Comparison of ENCODE assay signal across 11 cellular contexts in the genomic region with DNA sequence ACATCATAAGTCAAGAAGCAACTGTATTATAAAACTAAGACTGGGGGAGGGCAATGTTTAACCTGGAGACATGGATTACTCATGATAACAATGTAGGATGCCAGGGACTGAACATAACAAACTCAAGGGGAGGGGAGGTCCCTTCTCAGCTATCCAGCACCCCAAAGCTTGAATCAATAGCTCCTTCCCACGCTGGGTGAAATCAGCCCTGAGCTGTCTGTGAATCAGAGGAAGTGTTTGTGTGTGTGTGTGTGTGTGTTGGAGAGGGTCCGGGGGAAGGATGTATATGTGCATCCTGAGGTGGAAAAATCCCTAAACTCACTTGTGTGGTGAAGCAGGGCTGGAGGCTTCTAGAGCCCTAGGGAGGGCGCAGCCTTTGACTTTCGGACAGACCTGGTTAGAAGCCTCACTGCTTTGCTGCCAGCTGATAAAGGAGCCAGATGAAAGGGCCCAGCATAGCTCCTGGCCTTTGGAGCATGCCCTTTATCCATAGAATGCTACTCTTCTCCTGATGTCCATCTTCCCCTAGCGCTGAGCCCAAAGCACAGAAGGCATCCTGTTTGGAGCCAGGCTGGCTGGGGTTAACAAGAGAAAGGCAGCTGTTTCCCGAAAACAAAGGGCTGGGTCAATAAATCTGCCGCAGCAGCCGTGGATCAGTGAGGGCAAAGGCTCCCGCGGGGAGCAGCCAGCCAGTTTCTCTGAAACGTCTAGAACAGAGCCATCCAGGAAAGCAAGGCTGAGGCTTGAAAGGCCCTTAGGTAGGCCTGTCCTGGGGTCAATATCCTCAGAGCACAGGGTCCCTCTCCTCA. TPM values are rescaled to one million over a fixed set of nuclear protein-coding genes. Genes with fewer than 3 reads are reported as not detected.
A peak's percentile ranks its signal among the peaks of the same experiment; 100 is the strongest.
DNase-seq lines count a peak whose midpoint lies in the region.
"Had no signal": no experiment of that assay in that cellular context is flagged by ENCODE, and none has a peak within 500 bp of the region (broad histone marks: within the 10 kb centered on the region; RNA-seq: fewer than 3 reads in every experiment).

No MANE protein-coding gene starts in this region.

- peak; percentile 17 for DNase-seq in activated CD4-positive, alpha-beta memory T cell treated with anti-CD3 and anti-CD28 coated beads for 36 hours
- no peak for DNase-seq in activated CD4-positive, alpha-beta memory T cell treated with anti-CD3 and anti-CD28 coated beads, Interleukin-2, amount 10 ng/mL, durations not matched to agents 7 days and 5 days
- peak; percentile 40 for DNase-seq in SHP77 treated with DMSO at 0.1 percent for 48 hours (lab: John Stamatoyannopoulos, UW)
- DNase-seq in activated gamma-delta T cell treated with Interleukin-2 at 50 U/mL for 16 hours: no peak
- DNase-seq in GM19240 (ENCODE audit: insufficient read length, low spot score): no peak
- no peak for DNase-seq in inferior parietal cortex (ENCODE audit: extremely low spot score)
- DNase-seq: activated T-cell treated with anti-CD3 and anti-CD28 coated beads, Interleukin-2, amount 50 U/mL, for 24 hours; CD4-positive, CD25-positive, alpha-beta regulatory T cell had no signal

- H3K4me1 Mint-ChIP-seq in activated CD4-positive, alpha-beta memory T cell treated with anti-CD3 and anti-CD28 coated beads for 36 hours (ENCODE audit: low read depth): no peaks in the 10 kb centered on the region
- H3K4me1 Mint-ChIP-seq in activated CD4-positive, alpha-beta memory T cell treated with anti-CD3 and anti-CD28 coated beads, Interleukin-2, amount 10 ng/mL, durations not matched to agents 7 days and 5 days: no peaks in the 10 kb centered on the region
- H3K4me1 Mint-ChIP-seq: CD4-positive, CD25-positive, alpha-beta regulatory T cell had no signal

- H3K9me3 Mint-ChIP-seq in activated CD4-positive, alpha-beta memory T cell treated with anti-CD3 and anti-CD28 coated beads for 36 hours: no peaks in the 10 kb centered on the region
- H3K9me3 Mint-ChIP-seq in activated CD4-positive, alpha-beta memory T cell treated with anti-CD3 and anti-CD28 coated beads, Interleukin-2, amount 10 ng/mL, durations not matched to agents 7 days and 5 days: no peaks in the 10 kb centered on the region
- H3K9me3 Mint-ChIP-seq: activated T-cell treated with anti-CD3 and anti-CD28 coated beads, Interleukin-2, amount 50 U/mL, for 24 hours had no signal

- H3K4me1 ChIP-seq in iPS-20b (ENCODE audit: insufficient read depth, low read length): peaks cover 11% of the 10 kb centered on the region; the same call in 1 of the 2 replicates
- peaks cover 9 to 21% (median 14%) of the 10 kb centered on the region in 5 donors for H3K4me1 ChIP-seq in subcutaneous abdominal adipose tissue (ENCODE audit: control insufficient read depth in 5 of 5, insufficient read depth in 5 of 5, low read length in 5 of 5)

- H3K9ac ChIP-seq in iPS-20b (ENCODE audit: low read depth, low read length): peak overlapping the region; percentile 44; the same call in 1 of the 2 replicates
- H3K9ac ChIP-seq in subcutaneous abdominal adipose tissue (ENCODE audit: low read length in 5 of 5): peak overlapping the region in 1 of 5 donors; percentile 3

- H3K9me3 ChIP-seq in iPS-20b (ENCODE audit: insufficient read depth, low read depth, low read length): no peaks in the 10 kb centered on the region
- H3K9me3 ChIP-seq in subcutaneous abdominal adipose tissue (ENCODE audit: control insufficient read depth in 5 of 5, low read length in 5 of 5): no peaks in the 10 kb centered on the region

- no peak overlapping the region for H3K4me3 Mint-ChIP-seq in activated CD4-positive, alpha-beta memory T cell treated with anti-CD3 and anti-CD28 coated beads for 36 hours
- no peak overlapping the region for H3K4me3 Mint-ChIP-seq in activated CD4-positive, alpha-beta memory T cell treated with anti-CD3 and anti-CD28 coated beads, Interleukin-2, amount 10 ng/mL, durations not matched to agents 7 days and 5 days
- H3K4me3 Mint-ChIP-seq: activated T-cell treated with anti-CD3 and anti-CD28 coated beads, Interleukin-2, amount 50 U/mL, for 24 hours; CD4-positive, CD25-positive, alpha-beta regulatory T cell had no signal

- H3K4me3 ChIP-seq in iPS-20b (ENCODE audit: low read length): no peak overlapping the region
- no peak overlapping the region for H3K4me3 ChIP-seq in subcutaneous abdominal adipose tissue (ENCODE audit: low read depth in 1 of 5, low read length in 5 of 5)

- POLR2A ChIA-PET in activated CD4-positive, alpha-beta memory T cell treated with anti-CD3 and anti-CD28 coated beads for 36 hours (lab: Charles Lee): no interaction called here
- POLR2A ChIA-PET in activated CD4-positive, alpha-beta memory T cell treated with anti-CD3 and anti-CD28 coated beads, Interleukin-2, amount 10 ng/mL, durations not matched to agents 7 days and 5 days (lab: Charles Lee): no interaction called here

- H3K27ac ChIP-seq in iPS-20b (ENCODE audit: low read length) (no peak overlapping the region), subcutaneous abdominal adipose tissue (ENCODE audit: low read depth, low read length) (peak overlapping the region; percentile 38)

- H3K27me3 ChIP-seq in iPS-20b (ENCODE audit: insufficient read depth, low read length) (no peaks in the 10 kb centered on the region), subcutaneous abdominal adipose tissue (ENCODE audit: control insufficient read depth in 5 of 5, insufficient read depth in 4 of 5, low read length in 5 of 5) (no peaks in the 10 kb centered on the region)

- no peaks in the 10 kb centered on the region for H3K36me3 ChIP-seq in iPS-20b (ENCODE audit: insufficient read depth, low read depth, low read length)
- H3K36me3 ChIP-seq in subcutaneous abdominal adipose tissue (ENCODE audit: control insufficient read depth in 5 of 5, insufficient read depth in 5 of 5, low read length in 5 of 5): no peaks in the 10 kb centered on the region

- no peak overlapping the region for H3K27ac Mint-ChIP-seq in activated CD4-positive, alpha-beta memory T cell treated with anti-CD3 and anti-CD28 coated beads for 36 hours
- H3K27ac Mint-ChIP-seq in activated CD4-positive, alpha-beta memory T cell treated with anti-CD3 and anti-CD28 coated beads, Interleukin-2, amount 10 ng/mL, durations not matched to agents 7 days and 5 days: no peak overlapping the region
- H3K27ac Mint-ChIP-seq: activated T-cell treated with anti-CD3 and anti-CD28 coated beads, Interleukin-2, amount 50 U/mL, for 24 hours; CD4-positive, CD25-positive, alpha-beta regulatory T cell had no signal

- CTCF ChIA-PET in activated CD4-positive, alpha-beta memory T cell treated with anti-CD3 and anti-CD28 coated beads for 36 hours (lab: Charles Lee): interaction anchor here (2.0 kb wide), 1 partner anchor 40 kb away, joined by 6 read pairs; no protein-coding TSS in a partner anchor
- CTCF ChIA-PET in activated CD4-positive, alpha-beta memory T cell treated with anti-CD3 and anti-CD28 coated beads, Interleukin-2, amount 10 ng/mL, durations not matched to agents 7 days and 5 days (lab: Charles Lee): no interaction called here

- peaks cover 5% of the 10 kb centered on the region for H3K27me3 Mint-ChIP-seq in activated CD4-positive, alpha-beta memory T cell treated with anti-CD3 and anti-CD28 coated beads for 36 hours
- H3K27me3 Mint-ChIP-seq in activated CD4-positive, alpha-beta memory T cell treated with anti-CD3 and anti-CD28 coated beads, Interleukin-2, amount 10 ng/mL, durations not matched to agents 7 days and 5 days: peaks cover 17% of the 10 kb centered on the region

- intact Hi-C loops in activated CD4-positive, alpha-beta memory T cell treated with anti-CD3 and anti-CD28 coated beads for 36 hours (cut with micrococcal nuclease): no loop called here

- no peaks in the 10 kb centered on the region for H3K36me3 Mint-ChIP-seq in activated CD4-positive, alpha-beta memory T cell treated with anti-CD3 and anti-CD28 coated beads for 36 hours
- H3K36me3 Mint-ChIP-seq in activated CD4-positive, alpha-beta memory T cell treated with anti-CD3 and anti-CD28 coated beads, Interleukin-2, amount 10 ng/mL, durations not matched to agents 7 days and 5 days (ENCODE audit: low read depth): no peaks in the 10 kb centered on the region
- H3K36me3 Mint-ChIP-seq: CD4-positive, CD25-positive, alpha-beta regulatory T cell had no signal

RNA-seq across cellular contexts. Expression of a gene that starts 35.8 kb away (rescaled TPM):
- total RNA-seq in activated CD4-positive, alpha-beta memory T cell treated with anti-CD3 and anti-CD28 coated beads for 36 hours: 10 to 100 TPM; 14.0 to 15.1 TPM
- total RNA-seq in activated CD4-positive, alpha-beta memory T cell treated with anti-CD3 and anti-CD28 coated beads, Interleukin-2, amount 10 ng/mL, durations not matched to agents 7 days and 5 days: 10 to 100 TPM in 1 of 2 experiments, 1 to 10 TPM in 1; 9.9 to 10.7 TPM

RNA-seq across cellular contexts. Expression of a gene that starts 46.7 kb away (rescaled TPM):
- 100 to 1,000 TPM; 256 to 262 TPM for total RNA-seq in activated CD4-positive, alpha-beta memory T cell treated with anti-CD3 and anti-CD28 coated beads for 36 hours
- 100 to 1,000 TPM; 135 to 137 TPM for total RNA-seq in activated CD4-positive, alpha-beta memory T cell treated with anti-CD3 and anti-CD28 coated beads, Interleukin-2, amount 10 ng/mL, durations not matched to agents 7 days and 5 days

RNA-seq across cellular contexts. Expression of a gene that starts 49.2 kb away (rescaled TPM):
- total RNA-seq in activated CD4-positive, alpha-beta memory T cell treated with anti-CD3 and anti-CD28 coated beads for 36 hours: not detected
- not detected for total RNA-seq in activated CD4-positive, alpha-beta memory T cell treated with anti-CD3 and anti-CD28 coated beads, Interleukin-2, amount 10 ng/mL, durations not matched to agents 7 days and 5 days
- total RNA-seq: CD4-positive, CD25-positive, alpha-beta regulatory T cell; kidney epithelial cell had no signal

RNA-seq across cellular contexts. Expression of a gene that starts 51.9 kb away (rescaled TPM):
- total RNA-seq in activated CD4-positive, alpha-beta memory T cell treated with anti-CD3 and anti-CD28 coated beads for 36 hours: not detected
- not detected for total RNA-seq in activated CD4-positive, alpha-beta memory T cell treated with anti-CD3 and anti-CD28 coated beads, Interleukin-2, amount 10 ng/mL, durations not matched to agents 7 days and 5 days
- total RNA-seq: CD4-positive, CD25-positive, alpha-beta regulatory T cell; kidney epithelial cell had no signal

Comparison
In these comparisons a context has a peak if more than half of its experiments do, and no peak if none do; other contexts are left out.
1. DNase-seq: peak in activated CD4-positive, alpha-beta memory T cell treated with anti-CD3 and anti-CD28 coated beads for 36 hours (single experiment) and SHP77 treated with DMSO at 0.1 percent for 48 hours (single experiment); none in activated CD4-positive, alpha-beta memory T cell treated with anti-CD3 and anti-CD28 coated beads, Interleukin-2, amount 10 ng/mL, durations not matched to agents 7 days and 5 days (single experiment), activated gamma-delta T cell treated with Interleukin-2 at 50 U/mL for 16 hours (single experiment), GM19240 (single experiment) and inferior parietal cortex (single experiment).